Comparison of ENCODE assay signal across 1 cellular context in the genomic region with DNA sequence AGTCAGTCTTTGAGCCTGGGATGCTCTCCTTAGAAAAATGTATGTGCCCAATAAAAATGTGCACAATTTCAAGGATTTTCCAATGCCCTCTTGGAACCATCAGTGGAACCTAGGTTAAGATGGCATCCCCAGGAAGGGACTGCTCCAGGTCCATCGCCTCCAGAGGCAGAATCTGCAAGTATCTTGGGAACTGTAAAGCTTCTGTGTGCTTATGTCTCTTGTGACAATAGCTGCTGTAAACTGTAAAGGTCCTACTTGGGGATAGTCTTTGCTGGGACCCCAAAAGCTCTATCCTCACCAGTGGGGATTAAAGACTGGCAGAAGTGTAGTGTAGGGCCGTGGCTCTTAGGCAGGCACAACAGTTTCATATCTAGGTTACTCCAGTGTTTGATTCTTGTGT.
TF ChIP-seq lines count a peak whose summit lies in the region.

No MANE protein-coding gene starts in this region.

TF ChIP-seq in GM12878, 131 proteins besides CTCF, POLR2A, EP300 and RAD21:
- TF ChIP-seq POLR2AphosphoS5 (IDR thresholded peaks at IDR 0.05; ENCODE audit: low read length): peak; percentile 69
- no peak for TF ChIP-seq NFYA (IDR thresholded peaks at IDR 0.05; ENCODE audit: borderline replicate concordance, low read depth, low read length)
- TF ChIP-seq SIN3A (IDR thresholded peaks at IDR 0.05; ENCODE audit: low read depth, low read length): no peak
- peak; percentile 20; the same call in 1 of the 2 replicates for TF ChIP-seq POLR2AphosphoS2 (IDR thresholded peaks at IDR 0.05; ENCODE audit: low read depth, low read length)
